Comparison of ENCODE assay signal across 8 cellular contexts in genomic region chr22:30390974-30391691, GRCh38. TPM values are rescaled to one million over a fixed set of nuclear protein-coding genes. Genes with fewer than 3 reads are reported as not detected.
DNase-seq lines count a peak whose midpoint lies in the region; ATAC-seq, FAIRE-seq and TF ChIP-seq lines count a peak whose summit lies in the region.

No MANE protein-coding gene starts in this region.

- CTCF ChIA-PET in BJ (lab: Yijun Ruan, JAX), result interaction anchor here (0.6 to 19.7 kb wide), 22 partner anchors 11 to 364 kb away, joined by 3 to 204 read pairs (median 6); partner anchors contain the start of genes CASTOR1 and MTFP1

- H3K9me3 ChIP-seq in NT2/D1 (ENCODE audit: insufficient read depth, low read length), result no peaks in the 10 kb centered on the region

- H3K9me3 Mint-ChIP-seq in nephron, result no peaks in the 10 kb centered on the region
- H3K9me3 Mint-ChIP-seq in stimulated activated naive CD8-positive, alpha-beta T cell treated with anti-CD3 and anti-CD28 coated beads, Interleukin-15, amount 100 ng/mL, for 72 hours, result no peaks in the 10 kb centered on the region

- H3K4me3 ChIP-seq in BJ (ENCODE audit: low read depth, low read length) (no peak overlapping the region), NT2/D1 (ENCODE audit: insufficient read length, low read depth) (no peak overlapping the region), epithelial cell of proximal tubule (ENCODE audit: low read depth, low read length) (no peak overlapping the region)

- peak overlapping the region; percentile 36 for H3K9ac ChIP-seq in NT2/D1 (ENCODE audit: insufficient read length, low read depth)

- H3K36me3 ChIP-seq in BJ (ENCODE audit: control insufficient read depth, insufficient read depth, low read length), result no peaks in the 10 kb centered on the region
- no peaks in the 10 kb centered on the region for H3K36me3 ChIP-seq in NT2/D1 (ENCODE audit: insufficient read depth, insufficient read length, low read length)

- no peak for FAIRE-seq in H54 (lab: Jason Lieb, UNC)

- TF ChIP-seq CTCF in BJ (IDR thresholded peaks at IDR 0.05; ENCODE audit: insufficient read depth, low read depth, low read length) (peak; percentile 85), epithelial cell of proximal tubule (conservative IDR thresholded peaks at IDR 0.05; ENCODE audit: low read depth, low read length) (peak; percentile 90), nephron (IDR thresholded peaks at IDR 0.05; ENCODE audit: unreplicated experiment in 3 of 3) (peak; percentile 39 to 55 (median 50))

- peak overlapping the region; percentile 61 to 77 (median 71) for H3K27ac Mint-ChIP-seq in nephron
- peak overlapping the region; percentile 92 to 94 for H3K27ac Mint-ChIP-seq in stimulated activated naive CD8-positive, alpha-beta T cell treated with anti-CD3 and anti-CD28 coated beads, Interleukin-15, amount 100 ng/mL, for 72 hours

- H3K36me3 Mint-ChIP-seq in nephron (ENCODE audit: low read depth), result no peaks in the 10 kb centered on the region

- peak; percentile 79 for ATAC-seq in stimulated activated naive CD8-positive, alpha-beta T cell treated with anti-CD3 and anti-CD28 coated beads, Interleukin-15, amount 100 ng/mL, for 72 hours

- no peak for TF ChIP-seq POLR2A in H54 (IDR thresholded peaks at IDR 0.05; ENCODE audit: low read depth, low read length)

- peak overlapping the region in 1 of 3 experiments; percentile 2 for H3K4me3 Mint-ChIP-seq in nephron
- peak overlapping the region in 1 of 2 donors; percentile 27 for H3K4me3 Mint-ChIP-seq in stimulated activated naive CD8-positive, alpha-beta T cell treated with anti-CD3 and anti-CD28 coated beads, Interleukin-15, amount 100 ng/mL, for 72 hours

- H3K4me1 ChIP-seq in NT2/D1 (ENCODE audit: insufficient read depth, insufficient read length), result peaks cover 16% of the 10 kb centered on the region

- peaks cover 38% of the 10 kb centered on the region for H3K4me1 Mint-ChIP-seq in nephron
- H3K4me1 Mint-ChIP-seq in stimulated activated naive CD8-positive, alpha-beta T cell treated with anti-CD3 and anti-CD28 coated beads, Interleukin-15, amount 100 ng/mL, for 72 hours, result peaks cover 54% of the 10 kb centered on the region

- POLR2A ChIA-PET in BJ (lab: Charles Lee), result no interaction called here

- DNase-seq in BJ (ENCODE audit: low read depth) (peak; percentile 15), H54 (ENCODE audit: insufficient read length, low spot score) (peak; percentile 40), NT2/D1 (ENCODE audit: low read depth, low spot score) (peak; percentile 65), epithelial cell of proximal tubule (ENCODE audit: low read depth) (peak; percentile 23), NCI-H128 (lab: John Stamatoyannopoulos, UW; ENCODE audit: unreplicated experiment) (no peak)
- peak; percentile 42 for DNase-seq in activated CD8-positive, alpha-beta memory T cell treated with anti-CD3 and anti-CD28 coated beads, Interleukin-2, amount 50 U/mL, for 24 hours (ENCODE audit: extremely low read depth)
- peak; percentile 78 to 82 for DNase-seq in stimulated activated naive CD8-positive, alpha-beta T cell treated with anti-CD3 and anti-CD28 coated beads, Interleukin-15, amount 100 ng/mL, for 72 hours

- no peaks in the 10 kb centered on the region for H3K27me3 Mint-ChIP-seq in nephron (ENCODE audit: low read depth)
- H3K27me3 Mint-ChIP-seq in stimulated activated naive CD8-positive, alpha-beta T cell treated with anti-CD3 and anti-CD28 coated beads, Interleukin-15, amount 100 ng/mL, for 72 hours, result no peaks in the 10 kb centered on the region

- H3K27me3 ChIP-seq in BJ (ENCODE audit: control insufficient read depth, insufficient read depth, low read length) (no peaks in the 10 kb centered on the region), NT2/D1 (ENCODE audit: insufficient read depth, insufficient read length) (peaks cover 13% of the 10 kb centered on the region)

RNA-seq across cellular contexts. Expression of gene RNF215, which starts 3.9 kb away (rescaled TPM):
- polyA plus RNA-seq in BJ (2011; rRNA removed), result 11.1 and 15.8 TPM in 2 replicates
- 16.4 and 26.4 TPM in 2 replicates for polyA minus RNA-seq in BJ (2011; rRNA and poly(A)+ RNA removed)
- total RNA-seq in epithelial cell of proximal tubule, result 19.2 and 28.0 TPM in 2 replicates

RNA-seq across cellular contexts. Expression of gene SEC14L2, which starts 5.7 kb away (rescaled TPM):
- polyA plus RNA-seq in BJ (2011; rRNA removed), result 20.1 and 22.8 TPM in 2 replicates
- 14.8 and 28.4 TPM in 2 replicates for polyA minus RNA-seq in BJ (2011; rRNA and poly(A)+ RNA removed)
- 36.2 and 49.6 TPM in 2 replicates for total RNA-seq in epithelial cell of proximal tubule

RNA-seq across cellular contexts. Expression of gene CCDC157, which starts 34.3 kb away (rescaled TPM):
- polyA plus RNA-seq in BJ (2011; rRNA removed), result 1.3 and 1.6 TPM in 2 replicates
- 0.93 and 1.7 TPM in 2 replicates for polyA minus RNA-seq in BJ (2011; rRNA and poly(A)+ RNA removed)
- total RNA-seq in epithelial cell of proximal tubule, result 2.2 and 5.0 TPM in 2 replicates

RNA-seq across cellular contexts. Expression of gene MTFP1, which starts 34.4 kb away (rescaled TPM):
- polyA plus RNA-seq in BJ (2011; rRNA removed), result 4.9 and 8.3 TPM in 2 replicates
- polyA minus RNA-seq in BJ (2011; rRNA and poly(A)+ RNA removed), result 1.9 and 5.3 TPM in 2 replicates
- 79.7 and 115 TPM in 2 replicates for total RNA-seq in epithelial cell of proximal tubule

RNA-seq across cellular contexts. Expression of gene SF3A1, which starts 34.4 kb away (rescaled TPM):
- 43.2 and 66.8 TPM in 2 replicates for polyA plus RNA-seq in BJ (2011; rRNA removed)
- polyA minus RNA-seq in BJ (2011; rRNA and poly(A)+ RNA removed), result 80.0 and 131 TPM in 2 replicates
- 42.6 and 44.2 TPM in 2 replicates for total RNA-seq in epithelial cell of proximal tubule
